In the genomic region with DNA sequence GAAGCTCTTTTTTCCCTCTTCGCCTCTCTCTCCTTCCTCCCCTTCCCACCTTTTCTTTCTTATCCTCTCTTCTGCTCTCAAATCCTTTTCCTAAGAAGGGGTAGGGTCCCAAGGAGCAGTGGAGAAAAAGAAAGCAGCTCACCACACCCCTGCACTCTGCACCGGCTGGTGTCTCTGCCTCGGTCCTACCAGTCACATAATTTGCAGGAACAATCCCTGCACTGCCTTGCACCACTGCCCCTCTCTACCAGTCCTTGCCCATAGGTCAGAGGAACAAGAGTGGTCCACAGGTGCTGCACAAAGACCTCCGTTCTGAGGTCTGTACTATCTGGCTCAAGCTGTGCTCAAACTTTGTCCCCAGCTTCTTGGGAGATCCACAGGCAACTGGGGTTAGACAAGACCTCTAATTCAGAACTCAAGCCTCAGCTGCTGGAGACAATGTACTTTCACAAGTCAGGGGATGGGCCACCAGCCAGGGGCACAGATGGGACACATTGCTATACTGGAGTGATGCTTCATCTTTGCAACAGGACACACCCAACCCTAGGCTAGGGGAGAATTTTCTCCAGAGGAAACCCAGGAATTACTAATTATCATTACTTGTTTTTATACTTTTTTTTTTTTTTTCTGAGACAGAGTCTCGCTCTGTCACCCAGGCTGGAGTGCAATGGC, we compare ENCODE assay signal across 23 cellular contexts.
DNase-seq lines count a peak whose midpoint lies in the region; ATAC-seq and TF ChIP-seq lines count a peak whose summit lies in the region.
"Had no signal": no experiment of that assay in that cellular context is flagged by ENCODE, and none has a peak within 500 bp of the region (broad histone marks: within the 10 kb centered on the region; RNA-seq: fewer than 3 reads in every experiment).

No MANE protein-coding gene starts in this region.

- H3K27me3 ChIP-seq in lung (ENCODE audit: control insufficient read depth, insufficient read depth) (no peaks in the 10 kb centered on the region), mammary epithelial cell (ENCODE audit: insufficient read depth, low read length) (peaks cover 4% of the 10 kb centered on the region)
- H3K27me3 ChIP-seq: Peyer's patch, SJCRH30 had no signal

- peaks cover 34% of the 10 kb centered on the region for H3K27me3 Mint-ChIP-seq in type B pancreatic cell

- in situ Hi-C loops in mammary epithelial cell (cut with MboI; ENCODE audit: low sequenced_read_pairs in 2 of 2) = loop anchor here (25.0 kb wide), 2 partner anchors 1533 to 1558 kb away; no protein-coding TSS in a partner anchor

- H2AFZ ChIP-seq in mammary epithelial cell (ENCODE audit: low read depth, low read length) = no peak overlapping the region

- H3K36me3 ChIP-seq in lung (ENCODE audit: control insufficient read depth in 2 of 2, insufficient read depth in 2 of 2, low read length in 2 of 2) (no peaks in the 10 kb centered on the region), mammary epithelial cell (ENCODE audit: insufficient read depth, low read length) (no peaks in the 10 kb centered on the region)
- H3K36me3 ChIP-seq: MG63, Peyer's patch, SJCRH30 had no signal

- H3K4me1 Mint-ChIP-seq in type B pancreatic cell (ENCODE audit: unreplicated experiment) = peaks cover 9% of the 10 kb centered on the region

- ATAC-seq in lung (ENCODE audit: insufficient read depth, low FRiP score) (no peak), GM19455 (IDR thresholded peaks at IDR 0.05; ENCODE audit: unreplicated experiment) (no peak)
- ATAC-seq: CD8-positive, alpha-beta T cell; K562 had no signal

- H3K27ac ChIP-seq in coronary artery (no peak overlapping the region), lung (ENCODE audit: low read depth in 1 of 2, low read length in 1 of 2) (no peak overlapping the region), mammary epithelial cell (ENCODE audit: insufficient read depth, low read depth, low read length) (no peak overlapping the region)
- H3K27ac ChIP-seq: Peyer's patch, SJCRH30 had no signal

- H3K4me3 Mint-ChIP-seq in type B pancreatic cell = no peak overlapping the region
- H3K4me3 Mint-ChIP-seq: CD8-positive, alpha-beta T cell had no signal

- H3K36me3 Mint-ChIP-seq in type B pancreatic cell = no peaks in the 10 kb centered on the region
- H3K36me3 Mint-ChIP-seq: CD8-positive, alpha-beta T cell had no signal

- 79 to 86% methylated on average over 5 of the region's 5 CpGs for WGBS in lung, 2 donors
- 66% methylated on average over 4 of the region's 5 CpGs for WGBS in mammary epithelial cell (ENCODE audit: low coverage, missing lambda C conversion rate)

- H3K4me1 ChIP-seq in lung (ENCODE audit: control insufficient read depth in 2 of 2, insufficient read depth in 2 of 2, low read length in 2 of 2) = no peaks in the 10 kb centered on the region
- H3K4me1 ChIP-seq in mammary epithelial cell (ENCODE audit: insufficient read depth, low read length) = peaks cover 3% of the 10 kb centered on the region

- no peaks in the 10 kb centered on the region for H4K20me1 ChIP-seq in mammary epithelial cell (ENCODE audit: insufficient read depth, low read length)

- peak; percentile 11 for DNase-seq in activated CD8-positive, alpha-beta memory T cell treated with anti-CD3 and anti-CD28 coated beads for 24 hours
- DNase-seq in activated CD8-positive, alpha-beta memory T cell treated with anti-CD3 and anti-CD28 coated beads, Interleukin-2, amount 50 U/mL, for 4 hours = no peak
- DNase-seq in coronary artery (ENCODE audit: low spot score) (peak; percentile 47), lung (ENCODE audit: low spot score) (peak; percentile 11), type B pancreatic cell (ENCODE audit: extremely low spot score, unreplicated experiment) (peak; percentile 48), mammary epithelial cell (no peak), HEK293T (ENCODE audit: extremely low spot score) (no peak)
- DNase-seq: 8988T, AML-193, C1 segment of cervical spinal cord, DND-41, MG63, NCI-H1417, NCI-H1694 treated with DMSO at 0.1 percent for 48 hours, NCI-H2081 treated with DMSO at 0.1 percent for 48 hours, NCI-H2171 treated with DMSO at 0.1 percent for 48 hours, NCI-H446, NCI-H526, Peyer's patch, SJCRH30 had no signal

- CTCF ChIA-PET in mammary epithelial cell (lab: Charles Lee; ENCODE audit: low non-redundant PET) = no interaction called here
- CTCF ChIA-PET in HEK293T (lab: Yijun Ruan, JAX) = no interaction called here

- H3K4me2 ChIP-seq in mammary epithelial cell (ENCODE audit: insufficient read depth, low read depth, low read length) = no peak overlapping the region

- no peak overlapping the region for H3K27ac Mint-ChIP-seq in type B pancreatic cell
- H3K27ac Mint-ChIP-seq: CD8-positive, alpha-beta T cell had no signal

- H3K9ac ChIP-seq in mammary epithelial cell (ENCODE audit: insufficient read depth, low read length) = no peak overlapping the region

- intact Hi-C loops in mammary epithelial cell (cut with micrococcal nuclease) = loop anchor here (5.0 kb wide), 2 partner anchors 1433 to 1553 kb away; no protein-coding TSS in a partner anchor

- TF ChIP-seq CTCF in coronary artery (IDR thresholded peaks at IDR 0.05) (no peak), lung (IDR thresholded peaks at IDR 0.05; ENCODE audit: control extremely low read depth, extremely low read depth) (no peak), type B pancreatic cell (conservative IDR thresholded peaks at IDR 0.05) (no peak), mammary epithelial cell (conservative IDR thresholded peaks at IDR 0.05 in 1 of 2, IDR thresholded peaks at IDR 0.05 in 1 of 2; ENCODE audit: extremely low read depth in 1 of 2, insufficient read depth in 1 of 2, low read depth in 1 of 2, low read length in 2 of 2) (no peak)

- H3K9me3 ChIP-seq in lung (ENCODE audit: control insufficient read depth in 2 of 2, insufficient read depth in 1 of 2, low read length in 1 of 2) (no peaks in the 10 kb centered on the region), mammary epithelial cell (replicated peaks; ENCODE audit: insufficient read depth, low read length) (no peaks in the 10 kb centered on the region)
- H3K9me3 ChIP-seq: MG63, Peyer's patch, SJCRH30 had no signal

- no peaks in the 10 kb centered on the region for H3K79me2 ChIP-seq in mammary epithelial cell (ENCODE audit: insufficient read depth, low read length)

- no peaks in the 10 kb centered on the region for H3K9me3 Mint-ChIP-seq in type B pancreatic cell
- H3K9me3 Mint-ChIP-seq: CD8-positive, alpha-beta T cell had no signal

- H3K4me3 ChIP-seq in coronary artery = no peak overlapping the region
- no peak overlapping the region for H3K4me3 ChIP-seq in lung
- H3K4me3 ChIP-seq in mammary epithelial cell (replicated peaks in 1 of 3; ENCODE audit: insufficient read depth in 1 of 3, low read depth in 2 of 3, low read length in 3 of 3) = no peak overlapping the region
- H3K4me3 ChIP-seq: K562, MG63, Peyer's patch, SJCRH30 had no signal

- POLR2A ChIA-PET in HEK293T (lab: Yijun Ruan, JAX) = no interaction called here

- no TSS peak for BruUV-seq in mammary epithelial cell (replicated peaks; lab: Mats Ljungman, UMichigan)

- dilution Hi-C loops in mammary epithelial cell (cut with HindIII; ENCODE audit: low sequenced_read_pairs) = no loop called here

TF ChIP-seq in HEK293T, 16 proteins besides CTCF, POLR2A, EP300 and RAD21:
- no peak for TF ChIP-seq CTBP1 (IDR thresholded peaks at IDR 0.05; ENCODE audit: borderline replicate concordance)
- no peak for TF ChIP-seq SP1 (IDR thresholded peaks at IDR 0.05)
- no peak for TF ChIP-seq BHLHE40 (IDR thresholded peaks at IDR 0.05; ENCODE audit: borderline replicate concordance)

Comparison
In these comparisons a context has a peak if more than half of its experiments do, and no peak if none do; other contexts are left out.
1. DNase-seq: peak in activated CD8-positive, alpha-beta memory T cell treated with anti-CD3 and anti-CD28 coated beads for 24 hours (single experiment), coronary artery (single experiment), lung (single experiment) and type B pancreatic cell (single experiment); none in activated CD8-positive, alpha-beta memory T cell treated with anti-CD3 and anti-CD28 coated beads, Interleukin-2, amount 50 U/mL, for 4 hours (single experiment), mammary epithelial cell (single experiment) and HEK293T (single experiment).